9 cellular contexts compared by ENCODE assay signal in the genomic region with DNA sequence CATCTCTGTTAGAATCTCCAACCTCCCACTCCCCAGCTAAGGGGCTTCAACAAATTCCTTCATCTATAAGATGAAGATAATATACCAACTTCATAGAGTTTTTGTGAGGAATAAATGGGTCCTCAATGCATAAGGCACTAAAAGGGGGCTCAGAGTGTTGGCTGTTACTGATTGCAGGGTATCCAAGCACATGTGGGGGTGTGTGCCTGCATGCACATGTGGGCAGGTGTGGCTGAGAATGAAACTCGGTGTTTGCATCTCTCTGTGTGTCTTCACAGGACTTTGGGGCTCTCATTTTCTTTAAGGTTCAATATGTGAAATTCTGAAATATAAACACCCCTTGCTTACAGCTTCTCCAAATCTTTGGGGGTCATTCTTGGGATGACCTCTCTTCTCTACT. TPM values are rescaled to one million over a fixed set of nuclear protein-coding genes. Genes with fewer than 3 reads are reported as not detected.
DNase-seq lines count a peak whose midpoint lies in the region; ATAC-seq and TF ChIP-seq lines count a peak whose summit lies in the region.
"Had no signal": no experiment of that assay in that cellular context is flagged by ENCODE, and none has a peak within 500 bp of the region (broad histone marks: within the 10 kb centered on the region; RNA-seq: fewer than 3 reads in every experiment).

No MANE protein-coding gene starts in this region.

- H3K9me3 Mint-ChIP-seq in activated CD8-positive, alpha-beta T cell treated with anti-CD3 and anti-CD28 coated beads, Interleukin-2, amount 10 ng/mL, durations not matched to agents 7 days and 5 days (ENCODE audit: insufficient read depth) = no peaks in the 10 kb centered on the region
- H3K9me3 Mint-ChIP-seq: WTC11 had no signal

- in situ Hi-C loops in HAP-1 (cut with MboI; ENCODE audit: low sequenced_read_pairs) = no loop called here

- CTCF ChIA-PET in activated CD8-positive, alpha-beta T cell treated with anti-CD3 and anti-CD28 coated beads, Interleukin-2, amount 10 ng/mL, durations not matched to agents 7 days and 5 days (lab: Charles Lee) = interaction anchor here (0.9 to 9.1 kb wide), 6 partner anchors 9 to 60 kb away, joined by 3 to 67 read pairs (median 6); no protein-coding TSS in a partner anchor

- H3K4me3 Mint-ChIP-seq in activated CD8-positive, alpha-beta T cell treated with anti-CD3 and anti-CD28 coated beads, Interleukin-2, amount 10 ng/mL, durations not matched to agents 7 days and 5 days = no peak overlapping the region
- H3K4me3 Mint-ChIP-seq: WTC11 had no signal

- no peaks in the 10 kb centered on the region for H3K36me3 Mint-ChIP-seq in activated CD8-positive, alpha-beta T cell treated with anti-CD3 and anti-CD28 coated beads, Interleukin-2, amount 10 ng/mL, durations not matched to agents 7 days and 5 days (ENCODE audit: low read depth)
- H3K36me3 Mint-ChIP-seq: WTC11 had no signal

- H3K27me3 ChIP-seq in psoas muscle (ENCODE audit: insufficient read depth in 3 of 3, low read length in 2 of 3) (no peaks in the 10 kb centered on the region), HAP-1 (ENCODE audit: low read depth) (no peaks in the 10 kb centered on the region)

- peaks cover 39% of the 10 kb centered on the region for H3K4me1 ChIP-seq in psoas muscle
- H3K4me1 ChIP-seq in HAP-1 = peaks cover 24% of the 10 kb centered on the region

- no peaks in the 10 kb centered on the region for H3K27me3 Mint-ChIP-seq in activated CD8-positive, alpha-beta T cell treated with anti-CD3 and anti-CD28 coated beads, Interleukin-2, amount 10 ng/mL, durations not matched to agents 7 days and 5 days (ENCODE audit: low read depth)

- 48 to 67% (median 50%) methylated on average over 1 of the region's 1 CpG for WGBS in psoas muscle, 3 donors

- POLR2A ChIA-PET in activated CD8-positive, alpha-beta T cell treated with anti-CD3 and anti-CD28 coated beads, Interleukin-2, amount 10 ng/mL, durations not matched to agents 7 days and 5 days (lab: Charles Lee) = interaction anchor here (0.7 kb wide), 1 partner anchor 225 kb away, joined by 3 read pairs; no protein-coding TSS in a partner anchor

- H3K4me1 Mint-ChIP-seq in activated CD8-positive, alpha-beta T cell treated with anti-CD3 and anti-CD28 coated beads, Interleukin-2, amount 10 ng/mL, durations not matched to agents 7 days and 5 days (ENCODE audit: low read depth) = peaks cover 53% of the 10 kb centered on the region

- no peaks in the 10 kb centered on the region for H3K9me3 ChIP-seq in psoas muscle
- no peaks in the 10 kb centered on the region for H3K9me3 ChIP-seq in HAP-1

- peak overlapping the region; percentile 57 for H3K27ac Mint-ChIP-seq in activated CD8-positive, alpha-beta T cell treated with anti-CD3 and anti-CD28 coated beads, Interleukin-2, amount 10 ng/mL, durations not matched to agents 7 days and 5 days
- H3K27ac Mint-ChIP-seq: WTC11 had no signal

- no peak for TF ChIP-seq CTCF in psoas muscle (IDR thresholded peaks at IDR 0.05)

- H3K4me3 ChIP-seq in GM08714 (ENCODE audit: low read length) = peak overlapping the region; percentile 32; the same call in 1 of the 2 replicates
- H3K4me3 ChIP-seq in psoas muscle = no peak overlapping the region
- no peak overlapping the region for H3K4me3 ChIP-seq in HAP-1

- H3K36me3 ChIP-seq in psoas muscle (ENCODE audit: insufficient read depth in 1 of 2, low read depth in 1 of 2) (no peaks in the 10 kb centered on the region), HAP-1 (replicated peaks) (no peaks in the 10 kb centered on the region)

- H3K27ac ChIP-seq in psoas muscle = peak overlapping the region; percentile 83

- no peak for DNase-seq in activated CD8-positive, alpha-beta T cell treated with anti-CD3 and anti-CD28 coated beads, Interleukin-2, amount 10 ng/mL, durations not matched to agents 7 days and 5 days
- peak in 1 of 2 donors; percentile 9 for DNase-seq in psoas muscle
- DNase-seq in cerebellar cortex (ENCODE audit: low spot score) = no peak
- no peak for DNase-seq in HAP-1 (ENCODE audit: low spot score in 2 of 2)
- DNase-seq in activated CD4-positive, alpha-beta T cell treated with anti-CD3 and anti-CD28 coated beads for 4 hours = no peak

- intact Hi-C loops in psoas muscle (cut with DNase I) = no loop called here

- peak; percentile 30 for ATAC-seq in GM21529 (IDR thresholded peaks at IDR 0.05; ENCODE audit: unreplicated experiment)
- ATAC-seq in activated CD8-positive, alpha-beta T cell treated with anti-CD3 and anti-CD28 coated beads, Interleukin-2, amount 10 ng/mL, durations not matched to agents 7 days and 5 days = no peak
- no peak for ATAC-seq in psoas muscle
- no peak for ATAC-seq in GM18511 (IDR thresholded peaks at IDR 0.05; ENCODE audit: unreplicated experiment)
- ATAC-seq: WTC11 had no signal

RNA-seq across cellular contexts. Expression of gene PPP1R9B, which starts 4.1 kb away (rescaled TPM):
- total RNA-seq in activated CD8-positive, alpha-beta T cell treated with anti-CD3 and anti-CD28 coated beads, Interleukin-2, amount 10 ng/mL, durations not matched to agents 7 days and 5 days = 100 to 1,000 TPM; 113 to 115 TPM
- total RNA-seq in psoas muscle = 10 to 100 TPM; 15.1 to 26.5 (median 18.4) TPM
- 10 to 100 TPM in 2 of 3 donors, 1 to 10 TPM in 1; 7.0 to 11.3 (median 11.0) TPM for polyA plus RNA-seq in psoas muscle

RNA-seq across cellular contexts. Expression of gene SGCA, which starts 11.2 kb away (rescaled TPM):
- not detected for total RNA-seq in activated CD8-positive, alpha-beta T cell treated with anti-CD3 and anti-CD28 coated beads, Interleukin-2, amount 10 ng/mL, durations not matched to agents 7 days and 5 days
- total RNA-seq in psoas muscle = 100 to 1,000 TPM; 245 to 291 (median 266) TPM
- 100 to 1,000 TPM; 120 to 254 (median 151) TPM for polyA plus RNA-seq in psoas muscle

RNA-seq across cellular contexts. Expression of gene SAMD14, which starts 24.6 kb away (rescaled TPM):
- under 1 TPM; 0.50 to 0.55 TPM for total RNA-seq in activated CD8-positive, alpha-beta T cell treated with anti-CD3 and anti-CD28 coated beads, Interleukin-2, amount 10 ng/mL, durations not matched to agents 7 days and 5 days
- 1 to 10 TPM in 3 of 4 donors, under 1 TPM in 1; 0.55 to 2.7 (median 1.3) TPM for total RNA-seq in psoas muscle
- 1 to 10 TPM in 1 of 3 donors, under 1 TPM in 2; 0.64 to 1.3 (median 0.98) TPM for polyA plus RNA-seq in psoas muscle

RNA-seq across cellular contexts. Expression of gene COL1A1, which starts 46.8 kb away (rescaled TPM):
- total RNA-seq in activated CD8-positive, alpha-beta T cell treated with anti-CD3 and anti-CD28 coated beads, Interleukin-2, amount 10 ng/mL, durations not matched to agents 7 days and 5 days = under 1 TPM; 0.18 to 0.26 TPM
- total RNA-seq in psoas muscle = 10 to 100 TPM; 10.2 to 46.6 (median 18.7) TPM
- polyA plus RNA-seq in psoas muscle = 1 to 10 TPM; 2.3 to 5.4 (median 3.3) TPM

RNA-seq across cellular contexts. Expression of gene PDK2, which starts 59.5 kb away (rescaled TPM):
- total RNA-seq in activated CD8-positive, alpha-beta T cell treated with anti-CD3 and anti-CD28 coated beads, Interleukin-2, amount 10 ng/mL, durations not matched to agents 7 days and 5 days = 10 to 100 TPM; 18.1 to 21.2 TPM
- total RNA-seq in psoas muscle = 100 to 1,000 TPM in 2 of 4 donors, 10 to 100 TPM in 2; 79.3 to 213 (median 110) TPM
- polyA plus RNA-seq in psoas muscle = 10 to 100 TPM; 50.3 to 99.4 (median 55.2) TPM

Comparison
In these comparisons a context has a peak if more than half of its experiments do, and no peak if none do; other contexts are left out.
1. RNA of gene PPP1R9B, which starts 4.1 kb away (total RNA-seq): 113 to 115 TPM in activated CD8-positive, alpha-beta T cell treated with anti-CD3 and anti-CD28 coated beads, Interleukin-2, amount 10 ng/mL, durations not matched to agents 7 days and 5 days; 15.1 to 26.5 TPM in psoas muscle; every median in the first group is over 4 times any median in the second.
2. RNA of gene SGCA, which starts 11.2 kb away (total RNA-seq): 245 to 291 TPM in psoas muscle; not detected in activated CD8-positive, alpha-beta T cell treated with anti-CD3 and anti-CD28 coated beads, Interleukin-2, amount 10 ng/mL, durations not matched to agents 7 days and 5 days; every median in the first group is over 100 times any median in the second.